ENCODE assay signal across 25 cellular contexts in genomic region chr9:87519415-87519989, GRCh38. TPM values are rescaled to one million over a fixed set of nuclear protein-coding genes. Genes with fewer than 3 reads are reported as not detected.
A peak's percentile ranks its signal among the peaks of the same experiment; 100 is the strongest.
DNase-seq lines count a peak whose midpoint lies in the region; ATAC-seq and TF ChIP-seq lines count a peak whose summit lies in the region.
"Had no signal": no experiment of that assay in that cellular context is flagged by ENCODE, and none has a peak within 500 bp of the region (broad histone marks: within the 10 kb centered on the region; RNA-seq: fewer than 3 reads in every experiment).

No MANE protein-coding gene starts in this region.

- no peaks in the 10 kb centered on the region for H3K27me3 ChIP-seq in left ventricle myocardium inferior (ENCODE audit: low read depth)
- H3K27me3 ChIP-seq in heart left ventricle = no peaks in the 10 kb centered on the region
- H3K27me3 ChIP-seq in endodermal cell (ENCODE audit: control insufficient read depth, insufficient read depth, low read length, poor library complexity, severe bottlenecking) = no peaks in the 10 kb centered on the region
- H3K27me3 ChIP-seq in ovary = no peaks in the 10 kb centered on the region
- H3K27me3 ChIP-seq in uterus = no peaks in the 10 kb centered on the region
- H3K27me3 ChIP-seq: SJSA1, thyroid gland had no signal

- no peak overlapping the region for H3K9ac ChIP-seq in endodermal cell (ENCODE audit: extremely low read depth, low read length, poor library complexity, severe bottlenecking)

- H3K9me3 ChIP-seq in left ventricle myocardium inferior (replicated peaks) = no peaks in the 10 kb centered on the region
- no peaks in the 10 kb centered on the region for H3K9me3 ChIP-seq in heart left ventricle
- H3K9me3 ChIP-seq in endodermal cell (ENCODE audit: control insufficient read depth, low read length) = no peaks in the 10 kb centered on the region
- H3K9me3 ChIP-seq in ovary = no peaks in the 10 kb centered on the region
- H3K9me3 ChIP-seq in uterus = peaks cover 0 to 3% of the 10 kb centered on the region in 2 donors
- H3K9me3 ChIP-seq: SJSA1, thyroid gland had no signal

- H3K27ac Mint-ChIP-seq in endodermal cell = no peak overlapping the region
- H3K27ac Mint-ChIP-seq in activated CD4-positive, alpha-beta T cell treated with anti-CD3 and anti-CD28 coated beads, Interleukin-2, amount 10 ng/mL, durations not matched to agents 7 days and 5 days = no peak overlapping the region
- H3K27ac Mint-ChIP-seq: activated naive CD4-positive, alpha-beta T cell treated with anti-CD3 and anti-CD28 coated beads, Interleukin-2, amount 50 U/mL, for 72 hours; activated T-cell treated with anti-CD3 and anti-CD28 coated beads, Interleukin-2, amount 50 U/mL, for 72 hours; B cell; nephron progenitor cell; T-helper 17 cell had no signal

- intact Hi-C loops in left ventricle myocardium inferior (cut with micrococcal nuclease) (loop anchor here (10.0 kb wide), 1 partner anchor 55 kb away; no protein-coding TSS in a partner anchor), heart left ventricle (cut with DNase I) (loop anchor here in 1 of 10 donors (10.0 kb wide), 1 partner anchor 125 kb away; no protein-coding TSS in a partner anchor), ovary (cut with DNase I) (loop anchor here in 3 of 4 donors (5.0 to 10.0 kb wide), 4 partner anchors 45 to 123 kb away; no protein-coding TSS in a partner anchor), uterus (cut with DNase I; ENCODE audit: low total_unique reads) (no loop called here)

- H3K4me3 ChIP-seq in left ventricle myocardium inferior = no peak overlapping the region
- H3K4me3 ChIP-seq in heart left ventricle = no peak overlapping the region
- H3K4me3 ChIP-seq in endodermal cell (ENCODE audit: low read length) = no peak overlapping the region
- no peak overlapping the region for H3K4me3 ChIP-seq in ovary
- no peak overlapping the region for H3K4me3 ChIP-seq in uterus
- H3K4me3 ChIP-seq: coronary artery, SJSA1, thyroid gland had no signal

- peaks cover 63% of the 10 kb centered on the region for H3K4me1 Mint-ChIP-seq in endodermal cell
- peaks cover 2% of the 10 kb centered on the region for H3K4me1 Mint-ChIP-seq in activated CD4-positive, alpha-beta T cell treated with anti-CD3 and anti-CD28 coated beads, Interleukin-2, amount 10 ng/mL, durations not matched to agents 7 days and 5 days
- H3K4me1 Mint-ChIP-seq: T-helper 17 cell had no signal

- CTCF ChIA-PET in activated CD4-positive, alpha-beta T cell treated with anti-CD3 and anti-CD28 coated beads, Interleukin-2, amount 10 ng/mL, durations not matched to agents 7 days and 5 days (lab: Charles Lee) = interaction anchor here (0.5 kb wide), 1 partner anchor 53 kb away, joined by 5 read pairs; no protein-coding TSS in a partner anchor

- TF ChIP-seq CTCF in left ventricle myocardium inferior (IDR thresholded peaks at IDR 0.05; ENCODE audit: borderline replicate concordance) = no peak
- TF ChIP-seq CTCF in heart left ventricle (IDR thresholded peaks at IDR 0.05) = no peak
- no peak for TF ChIP-seq CTCF in endodermal cell (conservative IDR thresholded peaks at IDR 0.05)
- no peak for TF ChIP-seq CTCF in ovary (IDR thresholded peaks at IDR 0.05)
- no peak for TF ChIP-seq CTCF in uterus (IDR thresholded peaks at IDR 0.05)

- H3K4me1 ChIP-seq in left ventricle myocardium inferior (peaks cover 14% of the 10 kb centered on the region), heart left ventricle (peaks cover 0 to 52% (median 0%) of the 10 kb centered on the region in 12 donors), endodermal cell (ENCODE audit: control insufficient read depth, insufficient read depth, low read length) (peaks cover 14% of the 10 kb centered on the region), ovary (ENCODE audit: insufficient read depth) (peaks cover 27% of the 10 kb centered on the region), uterus (peaks cover 0 to 6% of the 10 kb centered on the region in 2 donors)

- no peaks in the 10 kb centered on the region for H3K27me3 Mint-ChIP-seq in endodermal cell (ENCODE audit: insufficient read depth)
- peaks cover 6% of the 10 kb centered on the region for H3K27me3 Mint-ChIP-seq in activated CD4-positive, alpha-beta T cell treated with anti-CD3 and anti-CD28 coated beads, Interleukin-2, amount 10 ng/mL, durations not matched to agents 7 days and 5 days

- POLR2A ChIA-PET in activated CD4-positive, alpha-beta T cell treated with anti-CD3 and anti-CD28 coated beads, Interleukin-2, amount 10 ng/mL, durations not matched to agents 7 days and 5 days (lab: Charles Lee) = no interaction called here

- ATAC-seq in heart left ventricle (no peak), HG03342 (IDR thresholded peaks at IDR 0.05; ENCODE audit: unreplicated experiment) (no peak)
- ATAC-seq: activated naive CD4-positive, alpha-beta T cell treated with anti-CD3 and anti-CD28 coated beads, Interleukin-2, amount 50 U/mL, for 72 hours; activated T-cell treated with anti-CD3 and anti-CD28 coated beads, Interleukin-2, amount 50 U/mL, for 72 hours; PC-3; T-helper 17 cell had no signal

- H3K4me3 Mint-ChIP-seq in endodermal cell = no peak overlapping the region
- H3K4me3 Mint-ChIP-seq in activated CD4-positive, alpha-beta T cell treated with anti-CD3 and anti-CD28 coated beads, Interleukin-2, amount 10 ng/mL, durations not matched to agents 7 days and 5 days = no peak overlapping the region
- H3K4me3 Mint-ChIP-seq: activated T-cell treated with anti-CD3 and anti-CD28 coated beads, Interleukin-2, amount 50 U/mL, for 72 hours; B cell; nephron progenitor cell; T-helper 17 cell had no signal

- TF ChIP-seq POLR2A in heart left ventricle (IDR thresholded peaks at IDR 0.05) (no peak), ovary (IDR thresholded peaks at IDR 0.05) (no peak), uterus (IDR thresholded peaks at IDR 0.05) (no peak)

- H3K9me3 Mint-ChIP-seq in endodermal cell = peaks cover 2% of the 10 kb centered on the region
- no peaks in the 10 kb centered on the region for H3K9me3 Mint-ChIP-seq in activated CD4-positive, alpha-beta T cell treated with anti-CD3 and anti-CD28 coated beads, Interleukin-2, amount 10 ng/mL, durations not matched to agents 7 days and 5 days
- H3K9me3 Mint-ChIP-seq: activated naive CD4-positive, alpha-beta T cell treated with anti-CD3 and anti-CD28 coated beads, Interleukin-2, amount 50 U/mL, for 72 hours; nephron progenitor cell had no signal

- TF ChIP-seq EP300 in ovary (IDR thresholded peaks at IDR 0.05) = no peak

- H3K36me3 Mint-ChIP-seq in endodermal cell (ENCODE audit: low read depth) = peaks cover 31% of the 10 kb centered on the region
- no peaks in the 10 kb centered on the region for H3K36me3 Mint-ChIP-seq in activated CD4-positive, alpha-beta T cell treated with anti-CD3 and anti-CD28 coated beads, Interleukin-2, amount 10 ng/mL, durations not matched to agents 7 days and 5 days (ENCODE audit: low read depth)
- H3K36me3 Mint-ChIP-seq: activated naive CD4-positive, alpha-beta T cell treated with anti-CD3 and anti-CD28 coated beads, Interleukin-2, amount 50 U/mL, for 72 hours had no signal

- 68 to 85% (median 73%) methylated on average over 3 to 5 of the region's 5 CpGs for WGBS in heart left ventricle, 4 donors
- 62 to 76% methylated on average over 3 to 5 of the region's 5 CpGs for WGBS in endodermal cell (ENCODE audit: insufficient coverage in 1 of 2, insufficient read length in 1 of 2), 2 experiments
- 77 to 90% (median 90%) methylated on average over 5 of the region's 5 CpGs for WGBS in ovary, 3 donors

- DNase-seq in left ventricle myocardium inferior = no peak
- no peak for DNase-seq in heart left ventricle
- peak; percentile 60 for DNase-seq in endodermal cell
- DNase-seq in ovary = no peak
- DNase-seq in uterus = no peak
- DNase-seq in NCI-H2227 treated with DMSO at 0.1 percent for 48 hours (lab: John Stamatoyannopoulos, UW) = no peak
- no peak for DNase-seq in activated CD4-positive, alpha-beta T cell treated with anti-CD3 and anti-CD28 coated beads, Interleukin-2, amount 10 ng/mL, durations not matched to agents 7 days and 5 days
- DNase-seq: activated T-cell treated with anti-CD3 and anti-CD28 coated beads, Interleukin-2, amount 50 U/mL, for 72 hours; foreskin melanocyte; kidney glomerular epithelial cell; midbrain; NCI-H1436 treated with DMSO at 0.1 percent for 48 hours; NCI-H2171; NCI-H748 treated with DMSO at 0.1 percent for 48 hours; nephron progenitor cell; PC-3; stimulated activated CD4-positive, alpha-beta T cell treated with anti-CD3 and anti-CD28 coated beads, Interleukin-12 subunit alpha, Interleukin-12 subunit beta, amount 100 ng/mL, for 4 hours; T-helper 17 cell had no signal

- H3K27ac ChIP-seq in left ventricle myocardium inferior (replicated peaks) (peak overlapping the region; percentile 27), heart left ventricle (peak overlapping the region in 2 of 12 donors; percentile 57 to 71), endodermal cell (ENCODE audit: low read depth, low read length) (no peak overlapping the region), ovary (peak overlapping the region; percentile 40 to 47), uterus (peak overlapping the region; percentile 60 to 64)
- H3K27ac ChIP-seq: 22Rv1, SJSA1, thyroid gland had no signal

- no peaks in the 10 kb centered on the region for H3K36me3 ChIP-seq in left ventricle myocardium inferior
- H3K36me3 ChIP-seq in heart left ventricle = no peaks in the 10 kb centered on the region
- peaks cover 44% of the 10 kb centered on the region for H3K36me3 ChIP-seq in endodermal cell (ENCODE audit: control insufficient read depth, insufficient read depth, low read length)
- no peaks in the 10 kb centered on the region for H3K36me3 ChIP-seq in ovary
- no peaks in the 10 kb centered on the region for H3K36me3 ChIP-seq in uterus
- H3K36me3 ChIP-seq: thyroid gland had no signal

RNA-seq across cellular contexts. Expression of gene DAPK1, which starts 21.8 kb away (rescaled TPM):
- total RNA-seq in left ventricle myocardium inferior (5.5 TPM), heart left ventricle (10 to 100 TPM in 2 of 9 donors, 1 to 10 TPM in 7; 1.5 to 52.5 (median 2.7) TPM), endodermal cell (100 to 1,000 TPM; 117 to 139 TPM), ovary (100 to 1,000 TPM in 4 of 7 donors, 10 to 100 TPM in 3; 72.0 to 133 (median 103) TPM), uterus (10 to 100 TPM; 19.1 to 44.8 (median 40.4) TPM)
- polyA plus RNA-seq in heart left ventricle (1 to 10 TPM; 1.0 TPM), ovary (10 to 100 TPM; 39.3 to 57.6 TPM)
- 39.1 TPM for polyA plus RNA-seq in endodermal cell (2013, experiment 1 of 2)
- polyA plus RNA-seq in endodermal cell (2013, experiment 2 of 2) = 33.2 TPM
- total RNA-seq in activated CD4-positive, alpha-beta T cell treated with anti-CD3 and anti-CD28 coated beads, Interleukin-2, amount 10 ng/mL, durations not matched to agents 7 days and 5 days = under 1 TPM; 0.30 to 0.35 TPM
- total RNA-seq: PC-3 had no signal
